In the genomic region with DNA sequence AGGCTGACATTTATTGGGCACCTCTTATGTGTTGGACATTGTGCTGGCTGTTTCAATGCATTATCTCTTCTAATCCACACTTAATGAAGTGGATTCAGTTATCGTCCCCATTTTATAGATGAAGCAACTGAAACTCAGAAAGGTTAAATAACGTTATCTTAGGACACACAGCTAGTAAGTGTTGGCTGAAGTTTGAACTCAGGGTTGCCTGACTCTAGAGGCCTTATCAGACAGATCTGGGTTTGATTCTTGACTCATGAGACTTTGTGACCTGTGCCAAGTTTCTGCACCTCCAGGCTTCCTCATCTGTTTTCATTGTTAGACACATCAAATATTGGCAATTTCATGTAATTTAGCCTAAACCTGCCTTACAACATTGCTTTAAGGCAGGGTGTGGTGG, we compare ENCODE assay signal across 1 cellular context.
TF ChIP-seq lines count a peak whose summit lies in the region.

No MANE protein-coding gene starts in this region.

TF ChIP-seq in HCT116, 20 proteins besides CTCF, POLR2A, EP300 and RAD21:
- TF ChIP-seq EZH2phosphoT487 (IDR thresholded peaks at IDR 0.05; ENCODE audit: borderline replicate concordance) (no peak), YY1 (IDR thresholded peaks at IDR 0.05; ENCODE audit: extremely low read depth, insufficient replicate concordance, low read depth, low read length) (no peak), SP1 (IDR thresholded peaks at IDR 0.05; ENCODE audit: low read depth) (no peak), JUND (IDR thresholded peaks at IDR 0.05) (no peak), TCF7L2 (IDR thresholded peaks at IDR 0.05; ENCODE audit: borderline replicate concordance, extremely low read depth, insufficient read depth, insufficient read length) (no peak), CBX3 (IDR thresholded peaks at IDR 0.05; ENCODE audit: low read depth) (no peak), ZFX (IDR thresholded peaks at IDR 0.05) (no peak), EZH2 (IDR thresholded peaks at IDR 0.05) (no peak), POLR2AphosphoS5 (IDR thresholded peaks at IDR 0.05; ENCODE audit: low read depth, low read length) (no peak), CEBPB (IDR thresholded peaks at IDR 0.05; ENCODE audit: low read depth) (no peak), EGR1 (IDR thresholded peaks at IDR 0.05; ENCODE audit: low read depth) (no peak), FOSL1 (IDR thresholded peaks at IDR 0.05; ENCODE audit: low read depth) (no peak)
- TF ChIP-seq, protein P1, sequence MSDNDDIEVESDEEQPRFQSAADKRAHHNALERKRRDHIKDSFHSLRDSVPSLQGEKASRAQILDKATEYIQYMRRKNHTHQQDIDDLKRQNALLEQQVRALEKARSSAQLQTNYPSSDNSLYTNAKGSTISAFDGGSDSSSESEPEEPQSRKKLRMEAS (IDR thresholded peaks at IDR 0.05), result no peak
- TF ChIP-seq, protein P2, sequence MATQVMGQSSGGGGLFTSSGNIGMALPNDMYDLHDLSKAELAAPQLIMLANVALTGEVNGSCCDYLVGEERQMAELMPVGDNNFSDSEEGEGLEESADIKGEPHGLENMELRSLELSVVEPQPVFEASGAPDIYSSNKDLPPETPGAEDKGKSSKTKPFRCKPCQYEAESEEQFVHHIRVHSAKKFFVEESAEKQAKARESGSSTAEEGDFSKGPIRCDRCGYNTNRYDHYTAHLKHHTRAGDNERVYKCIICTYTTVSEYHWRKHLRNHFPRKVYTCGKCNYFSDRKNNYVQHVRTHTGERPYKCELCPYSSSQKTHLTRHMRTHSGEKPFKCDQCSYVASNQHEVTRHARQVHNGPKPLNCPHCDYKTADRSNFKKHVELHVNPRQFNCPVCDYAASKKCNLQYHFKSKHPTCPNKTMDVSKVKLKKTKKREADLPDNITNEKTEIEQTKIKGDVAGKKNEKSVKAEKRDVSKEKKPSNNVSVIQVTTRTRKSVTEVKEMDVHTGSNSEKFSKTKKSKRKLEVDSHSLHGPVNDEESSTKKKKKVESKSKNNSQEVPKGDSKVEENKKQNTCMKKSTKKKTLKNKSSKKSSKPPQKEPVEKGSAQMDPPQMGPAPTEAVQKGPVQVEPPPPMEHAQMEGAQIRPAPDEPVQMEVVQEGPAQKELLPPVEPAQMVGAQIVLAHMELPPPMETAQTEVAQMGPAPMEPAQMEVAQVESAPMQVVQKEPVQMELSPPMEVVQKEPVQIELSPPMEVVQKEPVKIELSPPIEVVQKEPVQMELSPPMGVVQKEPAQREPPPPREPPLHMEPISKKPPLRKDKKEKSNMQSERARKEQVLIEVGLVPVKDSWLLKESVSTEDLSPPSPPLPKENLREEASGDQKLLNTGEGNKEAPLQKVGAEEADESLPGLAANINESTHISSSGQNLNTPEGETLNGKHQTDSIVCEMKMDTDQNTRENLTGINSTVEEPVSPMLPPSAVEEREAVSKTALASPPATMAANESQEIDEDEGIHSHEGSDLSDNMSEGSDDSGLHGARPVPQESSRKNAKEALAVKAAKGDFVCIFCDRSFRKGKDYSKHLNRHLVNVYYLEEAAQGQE (IDR thresholded peaks at IDR 0.05; ENCODE audit: low read depth), result no peak
- TF ChIP-seq, protein P3, sequence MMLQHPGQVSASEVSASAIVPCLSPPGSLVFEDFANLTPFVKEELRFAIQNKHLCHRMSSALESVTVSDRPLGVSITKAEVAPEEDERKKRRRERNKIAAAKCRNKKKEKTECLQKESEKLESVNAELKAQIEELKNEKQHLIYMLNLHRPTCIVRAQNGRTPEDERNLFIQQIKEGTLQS (IDR thresholded peaks at IDR 0.05), result no peak
